ENCODE assay signal across 1 cellular context in the genomic region with DNA sequence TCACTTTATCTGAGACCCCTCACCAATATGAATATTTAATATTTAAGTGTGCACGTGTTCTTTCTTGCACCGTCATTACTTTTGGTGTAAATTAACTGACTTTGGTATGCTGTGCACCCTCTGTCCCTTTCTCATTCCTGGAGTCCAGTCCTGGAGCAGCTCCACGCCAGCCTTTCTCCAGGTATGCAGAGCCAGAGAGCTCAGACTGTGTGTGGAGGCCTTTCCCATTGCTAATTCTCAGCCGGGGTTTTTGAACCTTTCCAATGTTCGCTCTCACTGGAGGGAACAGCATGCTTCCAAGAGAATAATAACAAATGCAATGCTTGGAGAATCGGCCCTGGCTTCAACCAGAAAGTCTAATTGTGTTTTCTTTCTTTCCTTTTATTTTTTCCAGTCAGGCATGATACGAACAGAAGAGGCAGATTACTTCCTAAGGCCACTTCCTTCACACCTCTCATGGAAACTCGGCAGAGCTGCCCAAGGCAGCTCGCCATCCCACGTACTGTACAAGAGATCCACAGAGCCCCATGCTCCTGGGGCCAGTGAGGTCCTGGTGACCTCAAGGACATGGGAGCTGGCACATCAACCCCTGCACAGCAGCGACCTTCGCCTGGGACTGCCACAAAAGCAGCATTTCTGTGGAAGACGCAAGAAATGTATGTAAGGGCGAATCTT.
TF ChIP-seq lines count a peak whose summit lies in the region.

No MANE protein-coding gene starts in this region.

TF ChIP-seq in WTC11, 78 proteins besides CTCF, POLR2A, EP300 and RAD21 (continued from another document):
- TF ChIP-seq, protein P1, sequence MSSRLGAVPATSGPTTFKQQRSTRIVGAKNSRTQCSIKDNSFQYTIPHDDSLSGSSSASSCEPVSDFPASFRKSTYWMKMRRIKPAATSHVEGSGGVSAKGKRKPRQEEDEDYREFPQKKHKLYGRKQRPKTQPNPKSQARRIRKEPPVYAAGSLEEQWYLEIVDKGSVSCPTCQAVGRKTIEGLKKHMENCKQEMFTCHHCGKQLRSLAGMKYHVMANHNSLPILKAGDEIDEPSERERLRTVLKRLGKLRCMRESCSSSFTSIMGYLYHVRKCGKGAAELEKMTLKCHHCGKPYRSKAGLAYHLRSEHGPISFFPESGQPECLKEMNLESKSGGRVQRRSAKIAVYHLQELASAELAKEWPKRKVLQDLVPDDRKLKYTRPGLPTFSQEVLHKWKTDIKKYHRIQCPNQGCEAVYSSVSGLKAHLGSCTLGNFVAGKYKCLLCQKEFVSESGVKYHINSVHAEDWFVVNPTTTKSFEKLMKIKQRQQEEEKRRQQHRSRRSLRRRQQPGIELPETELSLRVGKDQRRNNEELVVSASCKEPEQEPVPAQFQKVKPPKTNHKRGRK (CRISPR knock-in tag; IDR thresholded peaks at IDR 0.05; ENCODE audit: borderline replicate concordance): 0 out of 2 replicates have a peak, but pooled peaks have one; percentile 25
